17 cellular contexts compared by ENCODE assay signal in the genomic region with DNA sequence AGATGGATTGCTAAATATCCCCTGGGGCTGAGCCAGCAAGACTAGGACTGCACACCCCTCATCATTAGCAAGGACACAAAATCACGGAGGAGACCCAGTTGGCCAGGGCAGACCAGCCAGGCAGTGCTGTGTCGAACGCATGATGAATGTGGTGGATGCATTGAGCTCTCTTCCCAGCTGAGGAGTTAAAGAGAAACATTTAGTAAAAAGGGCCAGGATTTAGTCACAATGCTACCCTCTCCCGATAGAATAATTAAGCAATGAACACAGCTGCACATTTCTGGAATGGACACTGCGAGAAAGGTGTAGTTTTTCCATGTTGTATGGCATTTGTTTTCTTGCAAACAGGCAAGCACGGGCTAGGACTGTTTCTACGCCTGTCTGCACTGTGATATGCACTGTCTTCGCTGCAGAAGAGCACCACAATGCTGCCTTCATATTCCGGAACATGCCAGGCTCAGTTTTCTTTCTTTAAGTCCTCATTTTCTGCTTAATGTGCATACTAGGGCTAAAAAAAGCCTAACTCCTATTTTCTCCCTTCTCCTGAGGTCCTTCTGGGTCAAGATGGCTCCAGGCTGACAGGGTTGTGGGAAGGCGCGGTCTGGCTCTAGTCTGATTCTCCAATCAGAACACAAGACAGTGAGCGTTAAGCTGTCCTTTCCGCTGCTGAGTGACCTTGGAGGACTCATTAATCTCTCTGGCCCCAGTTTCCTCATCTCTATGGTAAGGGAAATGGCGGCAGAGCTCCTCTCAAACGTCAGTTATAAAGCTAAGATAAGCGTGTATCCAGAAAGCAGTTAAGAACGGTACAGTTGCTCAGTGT.
"Had no signal": no experiment of that assay in that cellular context is flagged by ENCODE, and none has a peak within 500 bp of the region (broad histone marks: within the 10 kb centered on the region; RNA-seq: fewer than 3 reads in every experiment).

No MANE protein-coding gene starts in this region.

- H3K4me3 Mint-ChIP-seq: activated CD4-positive, alpha-beta memory T cell treated with anti-CD3 and anti-CD28 coated beads, Interleukin-2, amount 10 ng/mL, durations not matched to agents 7 days and 5 days; activated T-cell treated with anti-CD3 and anti-CD28 coated beads, Interleukin-2, amount 50 U/mL, for 24 hours; neural crest cell had no signal

- H3K4me3 ChIP-seq: lower lobe of right lung, sigmoid colon, stomach, transverse colon had no signal

- H3K27me3 Mint-ChIP-seq: activated CD4-positive, alpha-beta memory T cell treated with anti-CD3 and anti-CD28 coated beads, Interleukin-2, amount 10 ng/mL, durations not matched to agents 7 days and 5 days; activated T-cell treated with anti-CD3 and anti-CD28 coated beads, Interleukin-2, amount 50 U/mL, for 24 hours had no signal

- H3K9me3 Mint-ChIP-seq: activated T-cell treated with anti-CD3 and anti-CD28 coated beads, Interleukin-2, amount 50 U/mL, for 24 hours; neural crest cell had no signal

- H3K27ac Mint-ChIP-seq: activated CD4-positive, alpha-beta memory T cell treated with anti-CD3 and anti-CD28 coated beads, Interleukin-2, amount 10 ng/mL, durations not matched to agents 7 days and 5 days; activated T-cell treated with anti-CD3 and anti-CD28 coated beads, Interleukin-2, amount 50 U/mL, for 24 hours had no signal

- ATAC-seq: lower lobe of right lung, SK-N-SH treated with all-trans-retinoic acid at 6 μM for 48 hours had no signal

- H3K9me3 ChIP-seq: lower lobe of right lung, sigmoid colon, transverse colon had no signal

- DNase-seq: activated CD4-positive, alpha-beta memory T cell treated with anti-CD3 and anti-CD28 coated beads, Interleukin-2, amount 10 ng/mL, durations not matched to agents 7 days and 5 days; activated effector memory CD4-positive, alpha-beta T cell treated with Interleukin-2 at 50 U/mL for 16 hours; activated naive CD4-positive, alpha-beta T cell treated with anti-CD3 and anti-CD28 coated beads, Interleukin-2, amount 50 U/mL, for 16 hours; activated T-cell treated with anti-CD3 and anti-CD28 coated beads, Interleukin-2, amount 50 U/mL, for 24 hours; cortex of kidney; effector memory CD4-positive, alpha-beta T cell; foreskin fibroblast; lower lobe of right lung; sigmoid colon; stimulated activated CD4-positive, alpha-beta T cell treated with anti-CD3 and anti-CD28 coated beads, Interleukin-1b, Interleukin-23, amount 100 ng/mL, for 48 hours; stomach; T-helper 1 cell; T1000; transverse colon had no signal

- H3K27me3 ChIP-seq: sigmoid colon, stomach, transverse colon had no signal

- H3K4me1 Mint-ChIP-seq: activated CD4-positive, alpha-beta memory T cell treated with anti-CD3 and anti-CD28 coated beads, Interleukin-2, amount 10 ng/mL, durations not matched to agents 7 days and 5 days had no signal

- H3K36me3 ChIP-seq: lower lobe of right lung, sigmoid colon, stomach, transverse colon had no signal

- H3K27ac ChIP-seq: lower lobe of right lung, sigmoid colon, stomach, transverse colon, VCaP had no signal
